In the genomic region with DNA sequence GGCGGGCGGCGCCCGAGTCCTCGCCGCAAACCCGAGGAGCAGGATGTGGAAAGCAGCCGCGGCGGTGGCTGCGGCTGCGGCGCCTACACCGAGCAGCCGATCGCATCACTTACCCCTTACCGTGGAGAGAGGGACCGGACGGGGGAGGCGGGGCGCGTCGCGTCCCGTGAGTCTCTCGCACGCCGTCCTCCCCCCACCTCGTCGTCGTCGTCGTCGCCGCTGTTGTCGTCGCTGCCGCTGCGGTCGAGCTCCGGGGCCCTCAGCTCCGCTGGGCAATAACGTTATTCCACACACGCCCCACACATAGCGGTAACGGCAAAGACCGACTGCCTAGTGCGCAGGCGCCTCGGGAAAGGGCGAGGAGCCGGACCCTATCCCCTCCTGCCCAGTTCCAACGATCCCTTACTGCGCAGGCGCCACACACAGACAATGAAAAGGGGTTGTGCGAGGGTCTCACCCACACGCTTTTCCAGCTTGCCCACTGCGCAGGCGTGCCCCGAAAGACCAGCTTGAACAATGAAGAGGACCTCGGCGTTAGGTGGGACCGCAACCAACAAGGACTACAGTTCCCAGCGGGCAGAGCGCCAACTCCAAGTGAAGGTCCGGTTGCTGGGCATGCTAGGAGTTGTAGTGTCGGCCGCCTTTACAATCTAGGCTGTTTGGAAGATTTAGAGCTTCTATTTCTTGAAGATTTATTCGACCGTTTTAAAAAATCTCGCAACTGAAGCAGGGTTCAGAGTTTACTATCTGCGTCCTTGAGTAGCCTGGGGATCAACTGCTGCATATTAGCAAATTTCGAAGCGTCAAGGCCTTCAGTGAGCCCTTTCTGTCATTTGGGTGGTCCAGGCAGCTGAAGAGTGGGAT, we compare ENCODE assay signal across 8 cellular contexts. TPM values are rescaled to one million over a fixed set of nuclear protein-coding genes. Genes with fewer than 3 reads are reported as not detected.
DNase-seq lines count a peak whose midpoint lies in the region; ATAC-seq, FAIRE-seq and TF ChIP-seq lines count a peak whose summit lies in the region.

A gene (minus strand): TSS at position 355 of the 864 bp plus-strand sequence. CDS start 30,001 bp downstream, outside the sequence.

- H3K4me1 ChIP-seq in psoas muscle = peaks cover 52% of the 10 kb centered on the region

- intact Hi-C loops in T-helper 1 cell treated with Interleukin-12 subunit alpha and Interleukin-12 subunit beta and Interleukin-4 antibody, amounts not matched to agents 30 ng/mL and 1 ng/mL, for 36 hours (cut with micrococcal nuclease) = loop anchor here (1.0 to 2.0 kb wide), 15 partner anchors 23 to 1615 kb away; a partner anchor contains a TSS
- intact Hi-C loops in left ventricle myocardium superior (cut with micrococcal nuclease) = no loop called here
- intact Hi-C loops in psoas muscle (cut with DNase I) = no loop called here

- H3K27me3 ChIP-seq in psoas muscle (ENCODE audit: insufficient read depth in 3 of 3, low read length in 2 of 3) = no peaks in the 10 kb centered on the region

- 0% methylated on average over 65 to 74 of the region's 74 CpGs for WGBS in psoas muscle, 3 donors

- DNase-seq in GM12891 (ENCODE audit: insufficient read length, low spot score) (peak; percentile 60), NCI-H1436 (lab: John Stamatoyannopoulos, UW) (peak; percentile 100), amniotic stem cell (lab: John Stamatoyannopoulos, UW) (peak; percentile 87), left ventricle myocardium superior (peak; percentile 95), psoas muscle (peak; percentile 95 to 96), urothelium cell line (ENCODE audit: low spot score) (peak; percentile 95)

- H3K9me3 ChIP-seq in psoas muscle = no peaks in the 10 kb centered on the region

- FAIRE-seq in GM12891 (lab: Jason Lieb, UNC) (no peak), urothelium cell line (lab: Jason Lieb, UNC) (no peak)

- no peak for TF ChIP-seq POLR2A in GM12891 (IDR thresholded peaks at IDR 0.05; ENCODE audit: low read depth, low read length)

- no peak for TF ChIP-seq CTCF in psoas muscle (IDR thresholded peaks at IDR 0.05)

- peak within 1 kb of the TSS; percentile 97 for H3K27ac ChIP-seq in psoas muscle

- peak within 1 kb of the TSS; percentile 87 for H3K4me3 ChIP-seq in psoas muscle

- H3K36me3 ChIP-seq in psoas muscle (ENCODE audit: insufficient read depth in 1 of 2, low read depth in 1 of 2) = no peaks in the 10 kb centered on the region

- ATAC-seq in HG02798 (IDR thresholded peaks at IDR 0.05; ENCODE audit: poor library complexity, unreplicated experiment) (peak; percentile 57), left ventricle myocardium superior (peak; percentile 85), psoas muscle (peak; percentile 78 to 82 (median 80))

TF ChIP-seq in GM12891, 5 proteins besides CTCF, POLR2A, EP300 and RAD21:
- TF ChIP-seq POU2F2 (IDR thresholded peaks at IDR 0.05; ENCODE audit: low read depth, low read length) (no peak), SPI1 (IDR thresholded peaks at IDR 0.05; ENCODE audit: low read depth, low read length) (no peak), TAF1 (IDR thresholded peaks at IDR 0.05; ENCODE audit: low read depth, low read length) (0 out of 2 replicates have a peak, but pooled peaks have one; percentile 24), POLR2AphosphoS5 (IDR thresholded peaks at IDR 0.05; ENCODE audit: low read depth, low read length) (no peak; the same call in 1 of the 2 replicates)

RNA-seq across cellular contexts. Expression of the gene that starts here (rescaled TPM):
- polyA plus RNA-seq in GM12891 (2012; ENCODE audit: low read depth, missing spikeins) = 14.7 TPM
- total RNA-seq in T-helper 1 cell treated with Interleukin-12 subunit alpha and Interleukin-12 subunit beta and Interleukin-4 antibody, amounts not matched to agents 30 ng/mL and 1 ng/mL, for 36 hours = 42.7 and 43.2 TPM in 2 replicates
- total RNA-seq in left ventricle myocardium superior (36.4 TPM), psoas muscle (10 to 100 TPM; 22.8 to 35.1 (median 28.6) TPM)
- 10 to 100 TPM in 2 of 3 donors, 1 to 10 TPM in 1; 9.1 to 22.9 (median 10.7) TPM for polyA plus RNA-seq in psoas muscle

Comparison
In these comparisons a context has a peak if more than half of its experiments do, and no peak if none do; other contexts are left out.
1. Peak in every context shown above with its lines: DNase-seq, ATAC-seq, H3K4me3 ChIP-seq and H3K27ac ChIP-seq.